In genomic region chrX:51891245-51891644, GRCh38 we compare ENCODE assay signal across 10 cellular contexts. TPM values are rescaled to one million over a fixed set of nuclear protein-coding genes. Genes with fewer than 3 reads are reported as not detected.
DNase-seq lines count a peak whose midpoint lies in the region; ATAC-seq and TF ChIP-seq lines count a peak whose summit lies in the region.
"Had no signal": no experiment of that assay in that cellular context is flagged by ENCODE, and none has a peak within 500 bp of the region (broad histone marks: within the 10 kb centered on the region; RNA-seq: fewer than 3 reads in every experiment).

No MANE protein-coding gene starts in this region.

- POLR2A ChIA-PET in T-cell (lab: Charles Lee) = no interaction called here

- H3K4me1 ChIP-seq in hepatocyte (ENCODE audit: insufficient read depth) (peaks cover 7% of the 10 kb centered on the region), smooth muscle cell (ENCODE audit: low read depth) (peaks cover 4% of the 10 kb centered on the region)

- H3K27me3 ChIP-seq in hepatocyte (no peaks in the 10 kb centered on the region), smooth muscle cell (ENCODE audit: low read depth) (no peaks in the 10 kb centered on the region)

- no peaks in the 10 kb centered on the region for H3K9me3 ChIP-seq in hepatocyte (ENCODE audit: low read depth)
- no peaks in the 10 kb centered on the region for H3K9me3 ChIP-seq in smooth muscle cell (replicated peaks; ENCODE audit: low read depth)

- H3K27me3 Mint-ChIP-seq in activated T-cell treated with anti-CD3 and anti-CD28 coated beads, Interleukin-2, amount 50 U/mL, for 72 hours (ENCODE audit: low read depth) = peaks cover 4% of the 10 kb centered on the region
- H3K27me3 Mint-ChIP-seq in T-cell = peaks cover 0 to 7% of the 10 kb centered on the region in 2 donors

- H3K27ac ChIP-seq in hepatocyte (peak overlapping the region; percentile 85), smooth muscle cell (ENCODE audit: low read depth) (peak overlapping the region; percentile 47)

- H2AFZ ChIP-seq in hepatocyte (no peak overlapping the region), smooth muscle cell (ENCODE audit: low read depth) (no peak overlapping the region)

- peak overlapping the region in 1 of 2 donors; percentile 4 for H3K4me3 Mint-ChIP-seq in activated T-cell treated with anti-CD3 and anti-CD28 coated beads, Interleukin-2, amount 50 U/mL, for 72 hours
- H3K4me3 Mint-ChIP-seq in T-cell = no peak overlapping the region

- no peak overlapping the region for H3K9ac ChIP-seq in smooth muscle cell (ENCODE audit: low read depth)

- peaks cover 16% of the 10 kb centered on the region for H3K4me1 Mint-ChIP-seq in activated T-cell treated with anti-CD3 and anti-CD28 coated beads, Interleukin-2, amount 50 U/mL, for 72 hours (ENCODE audit: low read depth)
- peaks cover 15 to 32% (median 18%) of the 10 kb centered on the region in 3 donors for H3K4me1 Mint-ChIP-seq in T-cell

- TF ChIP-seq CTCF in hepatocyte (IDR thresholded peaks at IDR 0.05; ENCODE audit: poor library complexity) (no peak), smooth muscle cell (IDR thresholded peaks at IDR 0.05; ENCODE audit: borderline replicate concordance, insufficient read depth, poor library complexity, severe bottlenecking) (no peak)

- peaks cover 27% of the 10 kb centered on the region for H3K79me2 ChIP-seq in hepatocyte
- H3K79me2 ChIP-seq in smooth muscle cell (ENCODE audit: low read depth) = peaks cover 28% of the 10 kb centered on the region

- H4K20me1 ChIP-seq in hepatocyte (ENCODE audit: insufficient read depth, poor library complexity, severe bottlenecking) (peaks cover 15% of the 10 kb centered on the region), smooth muscle cell (ENCODE audit: low read depth) (peaks cover 24% of the 10 kb centered on the region)

- DNase-seq in activated T-cell treated with anti-CD3 and anti-CD28 coated beads, Interleukin-2, amount 50 U/mL, for 72 hours = no peak
- DNase-seq in activated T-cell treated with anti-CD3 and anti-CD28 coated beads, Interleukin-2, amount 50 U/mL, for 48 hours = no peak
- DNase-seq in T-cell (no peak), hepatocyte (ENCODE audit: low spot score) (no peak), smooth muscle cell (lab: John Stamatoyannopoulos, UW; ENCODE audit: unreplicated experiment) (no peak), SK-N-DZ (ENCODE audit: low spot score) (no peak)
- DNase-seq in stimulated activated CD4-positive, alpha-beta T cell treated with anti-CD3 and anti-CD28 coated beads, Interleukin-2, amount 100 ng/mL, for 48 hours = no peak
- DNase-seq: activated CD4-positive, alpha-beta T cell treated with anti-CD3 and anti-CD28 coated beads, Interleukin-2, amount 50 U/mL, for 4 hours; activated naive CD4-positive, alpha-beta T cell had no signal

- peak overlapping the region; percentile 26 for H3K27ac Mint-ChIP-seq in activated T-cell treated with anti-CD3 and anti-CD28 coated beads, Interleukin-2, amount 50 U/mL, for 72 hours
- peak overlapping the region; percentile 81 to 87 for H3K27ac Mint-ChIP-seq in T-cell

- CTCF ChIA-PET in T-cell (lab: Charles Lee) = no interaction called here

- 79% methylated on average over 1 of the region's 1 CpG for WGBS in hepatocyte (ENCODE audit: low lambda C conversion rate, missing lambda C conversion rate)
- WGBS in smooth muscle cell (ENCODE audit: low lambda C conversion rate) = 74% methylated on average over 1 of the region's 1 CpG

- peaks cover 4% of the 10 kb centered on the region for H3F3A ChIP-seq in smooth muscle cell (ENCODE audit: low read depth)

- H3K4me3 ChIP-seq in hepatocyte (no peak overlapping the region), smooth muscle cell (no peak overlapping the region)

- H3K36me3 Mint-ChIP-seq in activated T-cell treated with anti-CD3 and anti-CD28 coated beads, Interleukin-2, amount 50 U/mL, for 72 hours (ENCODE audit: insufficient read depth in 2 of 2) = peaks cover 2 to 4% of the 10 kb centered on the region in 2 donors
- H3K36me3 Mint-ChIP-seq in T-cell = no peaks in the 10 kb centered on the region

- H3K9me3 Mint-ChIP-seq in activated T-cell treated with anti-CD3 and anti-CD28 coated beads, Interleukin-2, amount 50 U/mL, for 72 hours = no peaks in the 10 kb centered on the region
- H3K9me3 Mint-ChIP-seq in T-cell = no peaks in the 10 kb centered on the region

- H3K4me2 ChIP-seq in hepatocyte = peak overlapping the region; percentile 40
- no peak overlapping the region for H3K4me2 ChIP-seq in smooth muscle cell

- H3K9me2 ChIP-seq in hepatocyte (replicated peaks; ENCODE audit: insufficient read depth) = no peaks in the 10 kb centered on the region

- H3K36me3 ChIP-seq in hepatocyte (replicated peaks; ENCODE audit: insufficient read depth, low read depth) (no peaks in the 10 kb centered on the region), smooth muscle cell (ENCODE audit: low read depth) (no peaks in the 10 kb centered on the region)

- ATAC-seq in activated T-cell treated with anti-CD3 and anti-CD28 coated beads, Interleukin-2, amount 50 U/mL, for 72 hours (replicated peaks in 1 of 2) = no peak
- ATAC-seq in T-cell (replicated peaks in 1 of 4) (no peak), HG03378 (IDR thresholded peaks at IDR 0.05; ENCODE audit: unreplicated experiment) (no peak)

RNA-seq across cellular contexts. Expression of gene MAGED1, which starts 2.2 kb away (rescaled TPM):
- total RNA-seq in activated T-cell treated with anti-CD3 and anti-CD28 coated beads, Interleukin-2, amount 50 U/mL, for 72 hours = 10 to 100 TPM; 34.8 to 48.9 TPM
- total RNA-seq in T-cell (10 to 100 TPM; 30.0 to 44.6 (median 31.2) TPM), hepatocyte (248 and 262 TPM in 2 replicates), smooth muscle cell (409 and 422 TPM in 2 replicates)
- polyA plus RNA-seq in hepatocyte (478 and 533 TPM in 2 replicates), smooth muscle cell (506 and 614 TPM in 2 replicates)
- polyA plus RNA-seq in SK-N-DZ (2014; cell fraction: cytosol; rRNA removed) = 87.8 and 92.7 TPM in 2 replicates
- polyA plus RNA-seq in SK-N-DZ (2014; cell fraction: nucleus; rRNA removed) = 68.7 and 80.8 TPM in 2 replicates
